In genomic region chr18:63788447-63789096, GRCh38 we compare ENCODE assay signal across 8 cellular contexts. TPM values are rescaled to one million over a fixed set of nuclear protein-coding genes. Genes with fewer than 3 reads are reported as not detected.
DNase-seq lines count a peak whose midpoint lies in the region; ATAC-seq and TF ChIP-seq lines count a peak whose summit lies in the region.

No MANE protein-coding gene starts in this region.

- no peaks in the 10 kb centered on the region for H3K4me1 ChIP-seq in ovary (ENCODE audit: insufficient read depth)

- peak; percentile 92 for ATAC-seq in HG03378 (IDR thresholded peaks at IDR 0.05; ENCODE audit: unreplicated experiment)

- no peak overlapping the region for H3K27ac ChIP-seq in ovary

- TF ChIP-seq POLR2A in ovary (IDR thresholded peaks at IDR 0.05): no peak

- no peaks in the 10 kb centered on the region for H3K9me3 ChIP-seq in ovary

- H3K36me3 ChIP-seq in ovary: no peaks in the 10 kb centered on the region

- H3K4me3 ChIP-seq in fibroblast of the aortic adventitia (ENCODE audit: low read depth, low read length) (no peak overlapping the region), ovary (no peak overlapping the region)

- H3K27me3 ChIP-seq in ovary: no peaks in the 10 kb centered on the region

- no peak for TF ChIP-seq EP300 in ovary (IDR thresholded peaks at IDR 0.05)

- WGBS in ovary, 3 donors: 86 to 90% (median 88%) methylated on average over 3 of the region's 3 CpGs

- intact Hi-C loops in posterior vena cava (cut with DNase I): no loop called here
- intact Hi-C loops in ovary (cut with DNase I): no loop called here

- TF ChIP-seq CTCF in fibroblast of the aortic adventitia (IDR thresholded peaks at IDR 0.05; ENCODE audit: insufficient read depth, low read length) (no peak), ovary (IDR thresholded peaks at IDR 0.05) (no peak)

- DNase-seq in Daoy (ENCODE audit: low read depth) (peak; percentile 89), fibroblast of the aortic adventitia (ENCODE audit: low read depth) (peak; percentile 70), NCI-H2029 treated with DMSO at 0.1 percent for 48 hours (lab: John Stamatoyannopoulos, UW) (no peak), posterior vena cava (ENCODE audit: low spot score) (no peak), ovary (no peak)
- peak; percentile 23 to 35 for DNase-seq in activated CD4-positive, alpha-beta T cell treated with anti-CD3 and anti-CD28 coated beads for 4 hours
- peak; percentile 46 to 50 for DNase-seq in stimulated activated CD8-positive, alpha-beta memory T cell treated with anti-CD3 and anti-CD28 coated beads, Interleukin-7, amount 100 ng/mL, for 4 hours (ENCODE audit: low read depth in 2 of 2)

RNA-seq across cellular contexts. Expression of gene SERPINB7, which starts 13.4 kb away (rescaled TPM):
- total RNA-seq in Daoy (2014; rRNA removed; shearing (Covaris generic)): 1.4 and 1.7 TPM in 2 replicates
- total RNA-seq in fibroblast of the aortic adventitia (ENCODE audit: low replicate concordance) (0.27 TPM in 1 of 2 replicates, not detected in the other), posterior vena cava (not detected), ovary (under 1 TPM in 2 of 7 donors, not detected in 5; 0.12 to 0.23 TPM)
- under 1 TPM; 0.06 to 0.08 TPM for polyA plus RNA-seq in ovary

Comparison
In these comparisons a context has a peak if more than half of its experiments do, and no peak if none do; other contexts are left out.
1. DNase-seq: peak in Daoy (single experiment), activated CD4-positive, alpha-beta T cell treated with anti-CD3 and anti-CD28 coated beads for 4 hours (2 of 2), fibroblast of the aortic adventitia (single experiment) and stimulated activated CD8-positive, alpha-beta memory T cell treated with anti-CD3 and anti-CD28 coated beads, Interleukin-7, amount 100 ng/mL, for 4 hours (2 of 2); none in NCI-H2029 treated with DMSO at 0.1 percent for 48 hours (single experiment), posterior vena cava (single experiment) and ovary (0 of 5).